Comparison of ENCODE assay signal across 21 cellular contexts in the genomic region with DNA sequence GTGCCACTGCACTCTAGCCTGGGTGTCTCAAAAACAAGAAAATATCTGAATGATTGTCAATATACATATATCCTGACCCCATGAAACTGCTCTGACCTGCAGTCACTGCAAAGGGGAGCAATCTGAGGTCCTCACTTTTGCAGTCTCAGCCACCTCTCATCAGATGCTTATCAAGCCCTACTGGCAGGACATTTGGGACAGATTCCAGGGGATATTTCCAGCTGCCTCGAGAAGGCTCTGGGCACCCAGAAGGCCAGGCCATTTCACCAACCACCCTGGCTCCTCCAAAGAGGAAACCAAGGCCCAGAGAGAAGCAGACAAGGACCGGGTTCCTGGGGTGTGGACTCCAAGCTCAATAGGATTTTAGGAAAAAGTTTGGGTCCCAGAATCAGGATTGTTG. TPM values are rescaled to one million over a fixed set of nuclear protein-coding genes. Genes with fewer than 3 reads are reported as not detected.
"Had no signal": no experiment of that assay in that cellular context is flagged by ENCODE, and none has a peak within 500 bp of the region (broad histone marks: within the 10 kb centered on the region; RNA-seq: fewer than 3 reads in every experiment).

No MANE protein-coding gene starts in this region.

- H3K36me3 ChIP-seq: thoracic aorta, upper lobe of left lung had no signal

- ATAC-seq: activated T-cell treated with anti-CD3 and anti-CD28 coated beads, Interleukin-2, amount 50 U/mL, for 4 hours; heart left ventricle; left colon had no signal

- H3K27ac Mint-ChIP-seq: activated naive CD8-positive, alpha-beta T cell treated with anti-CD3 and anti-CD28 coated beads, Interleukin-2, amount 10 ng/mL, durations not matched to agents 7 days and 5 days; activated T-helper 2 cell treated with anti-CD3 and anti-CD28 coated beads, Interferon-gamma antibody, Interleukin-2, Interleukin-4, amounts not matched to agents 10 μg/mL and 5 μg/mL and 100 μg/mL, durations not matched to agents 14 hours and 24 hours and 36 hours; memory B cell had no signal

- H3K27me3 ChIP-seq: heart left ventricle, upper lobe of left lung had no signal

- DNase-seq: activated CD4-positive, alpha-beta T cell treated with anti-CD3 and anti-CD28 coated beads for 48 hours; activated CD8-positive, alpha-beta memory T cell treated with anti-CD3 and anti-CD28 coated beads, Interleukin-2, amount 50 U/mL, for 48 hours; activated naive CD4-positive, alpha-beta T cell; activated naive CD8-positive, alpha-beta T cell treated with anti-CD3 and anti-CD28 coated beads, Interleukin-2, amount 10 ng/mL, durations not matched to agents 7 days and 5 days; activated T-cell treated with anti-CD3 and anti-CD28 coated beads, Interleukin-2, amount 50 U/mL, for 4 hours; amygdala; cerebellar nuclear complex; heart left ventricle; left colon; retina; stimulated activated CD4-positive, alpha-beta T cell treated with anti-CD3 and anti-CD28 coated beads, Interleukin-2, amount 100 ng/mL, for 48 hours; stimulated activated CD8-positive, alpha-beta memory T cell treated with anti-CD3 and anti-CD28 coated beads, Interleukin-4, amount 100 ng/mL, for 48 hours; stimulated activated naive CD4-positive, alpha-beta T cell treated with Interleukin-2 at 50 U/mL for 16 hours; upper lobe of left lung had no signal

- H3K27ac ChIP-seq: upper lobe of left lung had no signal

- H3K27me3 Mint-ChIP-seq: activated naive CD8-positive, alpha-beta T cell treated with anti-CD3 and anti-CD28 coated beads, Interleukin-2, amount 10 ng/mL, durations not matched to agents 7 days and 5 days; memory B cell had no signal

- H3K4me3 Mint-ChIP-seq: activated naive CD8-positive, alpha-beta T cell treated with anti-CD3 and anti-CD28 coated beads, Interleukin-2, amount 10 ng/mL, durations not matched to agents 7 days and 5 days; memory B cell; neural crest cell had no signal

- H3K9me3 Mint-ChIP-seq: activated naive CD8-positive, alpha-beta T cell treated with anti-CD3 and anti-CD28 coated beads, Interleukin-2, amount 10 ng/mL, durations not matched to agents 7 days and 5 days; activated T-helper 2 cell treated with anti-CD3 and anti-CD28 coated beads, Interferon-gamma antibody, Interleukin-2, Interleukin-4, amounts not matched to agents 10 μg/mL and 5 μg/mL and 100 μg/mL, durations not matched to agents 14 hours and 24 hours and 36 hours; memory B cell; neural crest cell had no signal

- H3K9me3 ChIP-seq: heart left ventricle, thoracic aorta, upper lobe of left lung had no signal

- H3K4me3 ChIP-seq: coronary artery, heart left ventricle, thoracic aorta, upper lobe of left lung had no signal

RNA-seq across cellular contexts. Expression of gene GPR4, which starts 34.9 kb away (rescaled TPM):
- total RNA-seq: activated CD8-positive, alpha-beta memory T cell treated with anti-CD3 and anti-CD28 coated beads for 36 hours; activated naive CD8-positive, alpha-beta T cell treated with anti-CD3 and anti-CD28 coated beads, Interleukin-2, amount 10 ng/mL, durations not matched to agents 7 days and 5 days; activated T-helper 2 cell treated with anti-CD3 and anti-CD28 coated beads, Interferon-gamma antibody, Interleukin-2, Interleukin-4, amounts not matched to agents 10 μg/mL and 5 μg/mL and 100 μg/mL, durations not matched to agents 14 hours and 24 hours and 36 hours; neural crest cell; T-helper 2 cell treated with Interferon-gamma antibody and Interleukin-4, amounts not matched to agents 100 ng/mL and 5 ng/mL, for 36 hours had no signal
